1 cellular context compared by ENCODE assay signal in the genomic region with DNA sequence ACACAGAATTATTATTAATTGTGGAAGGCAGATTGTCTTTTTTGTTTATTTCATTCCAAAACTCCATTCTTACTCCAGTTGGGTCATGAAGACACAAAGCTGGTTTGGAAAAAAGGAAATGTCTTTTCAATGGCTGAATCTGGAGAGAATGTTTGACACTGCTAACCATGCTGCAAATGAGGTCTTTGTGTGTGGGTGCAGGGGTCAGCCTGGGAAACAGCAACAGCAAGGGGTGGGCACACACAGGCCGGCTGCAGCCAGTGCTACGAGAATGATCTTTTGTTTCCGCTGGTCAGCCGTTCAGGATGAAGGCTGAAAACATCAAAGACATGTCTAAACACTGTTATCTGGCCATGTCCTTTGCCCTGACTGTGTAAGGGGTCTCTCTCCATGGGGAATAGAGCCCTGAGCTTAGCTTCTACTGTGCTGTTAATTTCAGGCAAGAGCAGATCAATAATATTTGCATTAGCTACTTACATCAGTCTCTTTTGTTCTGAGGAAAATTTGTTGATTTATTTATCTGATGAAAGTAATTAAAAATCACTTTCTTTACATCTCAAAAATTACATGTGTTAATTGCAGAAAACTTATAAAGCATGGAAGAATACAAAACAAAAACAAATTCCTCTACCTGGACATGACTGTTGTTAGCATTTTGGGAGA.
TF ChIP-seq lines count a peak whose summit lies in the region.

No MANE protein-coding gene starts in this region.

TF ChIP-seq in HepG2, 621 proteins besides CTCF, POLR2A, EP300 and RAD21 (continued from another document and continues in another):
- TF ChIP-seq, protein P1, sequence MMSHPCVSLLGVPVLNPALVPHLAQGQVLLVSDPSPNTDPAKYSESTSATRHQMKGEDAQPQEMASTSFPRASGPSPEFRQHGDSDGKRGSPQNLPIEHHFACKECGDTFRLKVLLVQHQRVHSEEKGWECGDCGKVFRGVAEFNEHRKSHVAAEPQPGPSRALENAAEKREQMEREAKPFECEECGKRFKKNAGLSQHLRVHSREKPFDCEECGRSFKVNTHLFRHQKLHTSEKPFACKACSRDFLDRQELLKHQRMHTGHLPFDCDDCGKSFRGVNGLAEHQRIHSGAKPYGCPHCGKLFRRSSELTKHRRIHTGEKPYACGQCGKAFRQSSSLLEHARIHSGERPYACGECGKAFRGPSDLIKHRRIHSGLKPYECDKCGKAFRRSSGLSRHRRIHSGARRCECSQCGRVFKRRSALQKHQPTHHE (CRISPR knock-in tag; IDR thresholded peaks at IDR 0.05; ENCODE audit: borderline replicate concordance), result 0 out of 2 replicates have a peak, but pooled peaks have one; percentile 34
- TF ChIP-seq ZNF891 (CRISPR knock-in tag; IDR thresholded peaks at IDR 0.05) (no peak), SMARCC2 (IDR thresholded peaks at IDR 0.05) (0 out of 2 replicates have a peak, but pooled peaks have one; percentile 18), ZSCAN12 (CRISPR knock-in tag; IDR thresholded peaks at IDR 0.05) (no peak), ZFP90 (CRISPR knock-in tag; IDR thresholded peaks at IDR 0.05; ENCODE audit: borderline replicate concordance) (peak; percentile 91; the same call in 1 of the 2 replicates), TOE1 (CRISPR knock-in tag; IDR thresholded peaks at IDR 0.05) (peak; percentile 76; the same call in 1 of the 2 replicates), ZNF124 (CRISPR knock-in tag; IDR thresholded peaks at IDR 0.05) (peak; percentile 98), SMAD3 (CRISPR knock-in tag; IDR thresholded peaks at IDR 0.05) (peak; percentile 97), SMARCE1 (IDR thresholded peaks at IDR 0.05; ENCODE audit: borderline replicate concordance) (no peak), ZFY (CRISPR knock-in tag; IDR thresholded peaks at IDR 0.05) (peak; percentile 54), SAFB2 (CRISPR knock-in tag; IDR thresholded peaks at IDR 0.05; ENCODE audit: borderline replicate concordance, low read depth) (no peak), ADNP (CRISPR knock-in tag; IDR thresholded peaks at IDR 0.05) (no peak; the same call in 1 of the 2 replicates), CBX5 (CRISPR knock-in tag; IDR thresholded peaks at IDR 0.05; ENCODE audit: borderline replicate concordance) (peak; percentile 99), HOXD1 (CRISPR knock-in tag; IDR thresholded peaks at IDR 0.05) (peak; percentile 98)
- TF ChIP-seq, protein P2, sequence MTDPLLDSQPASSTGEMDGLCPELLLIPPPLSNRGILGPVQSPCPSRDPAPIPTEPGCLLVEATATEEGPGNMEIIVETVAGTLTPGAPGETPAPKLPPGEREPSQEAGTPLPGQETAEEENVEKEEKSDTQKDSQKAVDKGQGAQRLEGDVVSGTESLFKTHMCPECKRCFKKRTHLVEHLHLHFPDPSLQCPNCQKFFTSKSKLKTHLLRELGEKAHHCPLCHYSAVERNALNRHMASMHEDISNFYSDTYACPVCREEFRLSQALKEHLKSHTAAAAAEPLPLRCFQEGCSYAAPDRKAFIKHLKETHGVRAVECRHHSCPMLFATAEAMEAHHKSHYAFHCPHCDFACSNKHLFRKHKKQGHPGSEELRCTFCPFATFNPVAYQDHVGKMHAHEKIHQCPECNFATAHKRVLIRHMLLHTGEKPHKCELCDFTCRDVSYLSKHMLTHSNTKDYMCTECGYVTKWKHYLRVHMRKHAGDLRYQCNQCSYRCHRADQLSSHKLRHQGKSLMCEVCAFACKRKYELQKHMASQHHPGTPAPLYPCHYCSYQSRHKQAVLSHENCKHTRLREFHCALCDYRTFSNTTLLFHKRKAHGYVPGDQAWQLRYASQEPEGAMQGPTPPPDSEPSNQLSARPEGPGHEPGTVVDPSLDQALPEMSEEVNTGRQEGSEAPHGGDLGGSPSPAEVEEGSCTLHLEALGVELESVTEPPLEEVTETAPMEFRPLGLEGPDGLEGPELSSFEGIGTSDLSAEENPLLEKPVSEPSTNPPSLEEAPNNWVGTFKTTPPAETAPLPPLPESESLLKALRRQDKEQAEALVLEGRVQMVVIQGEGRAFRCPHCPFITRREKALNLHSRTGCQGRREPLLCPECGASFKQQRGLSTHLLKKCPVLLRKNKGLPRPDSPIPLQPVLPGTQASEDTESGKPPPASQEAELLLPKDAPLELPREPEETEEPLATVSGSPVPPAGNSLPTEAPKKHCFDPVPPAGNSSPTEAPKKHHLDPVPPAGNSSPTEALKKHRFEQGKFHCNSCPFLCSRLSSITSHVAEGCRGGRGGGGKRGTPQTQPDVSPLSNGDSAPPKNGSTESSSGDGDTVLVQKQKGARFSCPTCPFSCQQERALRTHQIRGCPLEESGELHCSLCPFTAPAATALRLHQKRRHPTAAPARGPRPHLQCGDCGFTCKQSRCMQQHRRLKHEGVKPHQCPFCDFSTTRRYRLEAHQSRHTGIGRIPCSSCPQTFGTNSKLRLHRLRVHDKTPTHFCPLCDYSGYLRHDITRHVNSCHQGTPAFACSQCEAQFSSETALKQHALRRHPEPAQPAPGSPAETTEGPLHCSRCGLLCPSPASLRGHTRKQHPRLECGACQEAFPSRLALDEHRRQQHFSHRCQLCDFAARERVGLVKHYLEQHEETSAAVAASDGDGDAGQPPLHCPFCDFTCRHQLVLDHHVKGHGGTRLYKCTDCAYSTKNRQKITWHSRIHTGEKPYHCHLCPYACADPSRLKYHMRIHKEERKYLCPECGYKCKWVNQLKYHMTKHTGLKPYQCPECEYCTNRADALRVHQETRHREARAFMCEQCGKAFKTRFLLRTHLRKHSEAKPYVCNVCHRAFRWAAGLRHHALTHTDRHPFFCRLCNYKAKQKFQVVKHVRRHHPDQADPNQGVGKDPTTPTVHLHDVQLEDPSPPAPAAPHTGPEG (CRISPR knock-in tag; IDR thresholded peaks at IDR 0.05), result peak; percentile 71
- TF ChIP-seq, protein P3, sequence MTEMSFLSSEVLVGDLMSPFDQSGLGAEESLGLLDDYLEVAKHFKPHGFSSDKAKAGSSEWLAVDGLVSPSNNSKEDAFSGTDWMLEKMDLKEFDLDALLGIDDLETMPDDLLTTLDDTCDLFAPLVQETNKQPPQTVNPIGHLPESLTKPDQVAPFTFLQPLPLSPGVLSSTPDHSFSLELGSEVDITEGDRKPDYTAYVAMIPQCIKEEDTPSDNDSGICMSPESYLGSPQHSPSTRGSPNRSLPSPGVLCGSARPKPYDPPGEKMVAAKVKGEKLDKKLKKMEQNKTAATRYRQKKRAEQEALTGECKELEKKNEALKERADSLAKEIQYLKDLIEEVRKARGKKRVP (CRISPR knock-in tag; IDR thresholded peaks at IDR 0.05), result peak; percentile 6 to 94; a peak in 3 of 4 replicates
- TF ChIP-seq, protein P4, sequence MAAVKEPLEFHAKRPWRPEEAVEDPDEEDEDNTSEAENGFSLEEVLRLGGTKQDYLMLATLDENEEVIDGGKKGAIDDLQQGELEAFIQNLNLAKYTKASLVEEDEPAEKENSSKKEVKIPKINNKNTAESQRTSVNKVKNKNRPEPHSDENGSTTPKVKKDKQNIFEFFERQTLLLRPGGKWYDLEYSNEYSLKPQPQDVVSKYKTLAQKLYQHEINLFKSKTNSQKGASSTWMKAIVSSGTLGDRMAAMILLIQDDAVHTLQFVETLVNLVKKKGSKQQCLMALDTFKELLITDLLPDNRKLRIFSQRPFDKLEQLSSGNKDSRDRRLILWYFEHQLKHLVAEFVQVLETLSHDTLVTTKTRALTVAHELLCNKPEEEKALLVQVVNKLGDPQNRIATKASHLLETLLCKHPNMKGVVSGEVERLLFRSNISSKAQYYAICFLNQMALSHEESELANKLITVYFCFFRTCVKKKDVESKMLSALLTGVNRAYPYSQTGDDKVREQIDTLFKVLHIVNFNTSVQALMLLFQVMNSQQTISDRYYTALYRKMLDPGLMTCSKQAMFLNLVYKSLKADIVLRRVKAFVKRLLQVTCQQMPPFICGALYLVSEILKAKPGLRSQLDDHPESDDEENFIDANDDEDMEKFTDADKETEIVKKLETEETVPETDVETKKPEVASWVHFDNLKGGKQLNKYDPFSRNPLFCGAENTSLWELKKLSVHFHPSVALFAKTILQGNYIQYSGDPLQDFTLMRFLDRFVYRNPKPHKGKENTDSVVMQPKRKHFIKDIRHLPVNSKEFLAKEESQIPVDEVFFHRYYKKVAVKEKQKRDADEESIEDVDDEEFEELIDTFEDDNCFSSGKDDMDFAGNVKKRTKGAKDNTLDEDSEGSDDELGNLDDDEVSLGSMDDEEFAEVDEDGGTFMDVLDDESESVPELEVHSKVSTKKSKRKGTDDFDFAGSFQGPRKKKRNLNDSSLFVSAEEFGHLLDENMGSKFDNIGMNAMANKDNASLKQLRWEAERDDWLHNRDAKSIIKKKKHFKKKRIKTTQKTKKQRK (IDR thresholded peaks at IDR 0.05; ENCODE audit: low read length), result no peak
- TF ChIP-seq, protein P5, sequence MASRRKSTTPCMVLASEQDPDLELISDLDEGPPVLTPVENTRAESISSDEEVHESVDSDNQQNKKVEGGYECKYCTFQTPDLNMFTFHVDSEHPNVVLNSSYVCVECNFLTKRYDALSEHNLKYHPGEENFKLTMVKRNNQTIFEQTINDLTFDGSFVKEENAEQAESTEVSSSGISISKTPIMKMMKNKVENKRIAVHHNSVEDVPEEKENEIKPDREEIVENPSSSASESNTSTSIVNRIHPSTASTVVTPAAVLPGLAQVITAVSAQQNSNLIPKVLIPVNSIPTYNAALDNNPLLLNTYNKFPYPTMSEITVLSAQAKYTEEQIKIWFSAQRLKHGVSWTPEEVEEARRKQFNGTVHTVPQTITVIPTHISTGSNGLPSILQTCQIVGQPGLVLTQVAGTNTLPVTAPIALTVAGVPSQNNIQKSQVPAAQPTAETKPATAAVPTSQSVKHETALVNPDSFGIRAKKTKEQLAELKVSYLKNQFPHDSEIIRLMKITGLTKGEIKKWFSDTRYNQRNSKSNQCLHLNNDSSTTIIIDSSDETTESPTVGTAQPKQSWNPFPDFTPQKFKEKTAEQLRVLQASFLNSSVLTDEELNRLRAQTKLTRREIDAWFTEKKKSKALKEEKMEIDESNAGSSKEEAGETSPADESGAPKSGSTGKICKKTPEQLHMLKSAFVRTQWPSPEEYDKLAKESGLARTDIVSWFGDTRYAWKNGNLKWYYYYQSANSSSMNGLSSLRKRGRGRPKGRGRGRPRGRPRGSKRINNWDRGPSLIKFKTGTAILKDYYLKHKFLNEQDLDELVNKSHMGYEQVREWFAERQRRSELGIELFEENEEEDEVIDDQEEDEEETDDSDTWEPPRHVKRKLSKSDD (CRISPR knock-in tag; IDR thresholded peaks at IDR 0.05; ENCODE audit: low read depth), result peak; percentile 96
- TF ChIP-seq, protein P6, sequence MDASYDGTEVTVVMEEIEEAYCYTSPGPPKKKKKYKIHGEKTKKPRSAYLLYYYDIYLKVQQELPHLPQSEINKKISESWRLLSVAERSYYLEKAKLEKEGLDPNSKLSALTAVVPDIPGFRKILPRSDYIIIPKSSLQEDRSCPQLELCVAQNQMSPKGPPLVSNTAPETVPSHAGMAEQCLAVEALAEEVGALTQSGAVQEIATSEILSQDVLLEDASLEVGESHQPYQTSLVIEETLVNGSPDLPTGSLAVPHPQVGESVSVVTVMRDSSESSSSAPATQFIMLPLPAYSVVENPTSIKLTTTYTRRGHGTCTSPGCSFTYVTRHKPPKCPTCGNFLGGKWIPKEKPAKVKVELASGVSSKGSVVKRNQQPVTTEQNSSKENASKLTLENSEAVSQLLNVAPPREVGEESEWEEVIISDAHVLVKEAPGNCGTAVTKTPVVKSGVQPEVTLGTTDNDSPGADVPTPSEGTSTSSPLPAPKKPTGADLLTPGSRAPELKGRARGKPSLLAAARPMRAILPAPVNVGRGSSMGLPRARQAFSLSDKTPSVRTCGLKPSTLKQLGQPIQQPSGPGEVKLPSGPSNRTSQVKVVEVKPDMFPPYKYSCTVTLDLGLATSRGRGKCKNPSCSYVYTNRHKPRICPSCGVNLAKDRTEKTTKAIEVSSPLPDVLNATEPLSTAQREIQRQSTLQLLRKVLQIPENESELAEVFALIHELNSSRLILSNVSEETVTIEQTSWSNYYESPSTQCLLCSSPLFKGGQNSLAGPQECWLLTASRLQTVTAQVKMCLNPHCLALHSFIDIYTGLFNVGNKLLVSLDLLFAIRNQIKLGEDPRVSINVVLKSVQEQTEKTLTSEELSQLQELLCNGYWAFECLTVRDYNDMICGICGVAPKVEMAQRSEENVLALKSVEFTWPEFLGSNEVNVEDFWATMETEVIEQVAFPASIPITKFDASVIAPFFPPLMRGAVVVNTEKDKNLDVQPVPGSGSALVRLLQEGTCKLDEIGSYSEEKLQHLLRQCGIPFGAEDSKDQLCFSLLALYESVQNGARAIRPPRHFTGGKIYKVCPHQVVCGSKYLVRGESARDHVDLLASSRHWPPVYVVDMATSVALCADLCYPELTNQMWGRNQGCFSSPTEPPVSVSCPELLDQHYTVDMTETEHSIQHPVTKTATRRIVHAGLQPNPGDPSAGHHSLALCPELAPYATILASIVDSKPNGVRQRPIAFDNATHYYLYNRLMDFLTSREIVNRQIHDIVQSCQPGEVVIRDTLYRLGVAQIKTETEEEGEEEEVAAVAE (CRISPR knock-in tag; IDR thresholded peaks at IDR 0.05; ENCODE audit: borderline replicate concordance), result peak; percentile 88; the same call in 1 of the 2 replicates
- TF ChIP-seq, protein P7, sequence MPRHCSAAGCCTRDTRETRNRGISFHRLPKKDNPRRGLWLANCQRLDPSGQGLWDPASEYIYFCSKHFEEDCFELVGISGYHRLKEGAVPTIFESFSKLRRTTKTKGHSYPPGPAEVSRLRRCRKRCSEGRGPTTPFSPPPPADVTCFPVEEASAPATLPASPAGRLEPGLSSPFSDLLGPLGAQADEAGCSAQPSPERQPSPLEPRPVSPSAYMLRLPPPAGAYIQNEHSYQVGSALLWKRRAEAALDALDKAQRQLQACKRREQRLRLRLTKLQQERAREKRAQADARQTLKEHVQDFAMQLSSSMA (CRISPR knock-in tag; IDR thresholded peaks at IDR 0.05), result peak; percentile 88; the same call in 1 of the 2 replicates
- TF ChIP-seq, protein P8, sequence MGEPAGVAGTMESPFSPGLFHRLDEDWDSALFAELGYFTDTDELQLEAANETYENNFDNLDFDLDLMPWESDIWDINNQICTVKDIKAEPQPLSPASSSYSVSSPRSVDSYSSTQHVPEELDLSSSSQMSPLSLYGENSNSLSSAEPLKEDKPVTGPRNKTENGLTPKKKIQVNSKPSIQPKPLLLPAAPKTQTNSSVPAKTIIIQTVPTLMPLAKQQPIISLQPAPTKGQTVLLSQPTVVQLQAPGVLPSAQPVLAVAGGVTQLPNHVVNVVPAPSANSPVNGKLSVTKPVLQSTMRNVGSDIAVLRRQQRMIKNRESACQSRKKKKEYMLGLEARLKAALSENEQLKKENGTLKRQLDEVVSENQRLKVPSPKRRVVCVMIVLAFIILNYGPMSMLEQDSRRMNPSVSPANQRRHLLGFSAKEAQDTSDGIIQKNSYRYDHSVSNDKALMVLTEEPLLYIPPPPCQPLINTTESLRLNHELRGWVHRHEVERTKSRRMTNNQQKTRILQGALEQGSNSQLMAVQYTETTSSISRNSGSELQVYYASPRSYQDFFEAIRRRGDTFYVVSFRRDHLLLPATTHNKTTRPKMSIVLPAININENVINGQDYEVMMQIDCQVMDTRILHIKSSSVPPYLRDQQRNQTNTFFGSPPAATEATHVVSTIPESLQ (CRISPR knock-in tag; conservative IDR thresholded peaks at IDR 0.05), result peak; percentile 41; the same call in 1 of the 2 replicates
